8 cellular contexts compared by ENCODE assay signal in the genomic region with DNA sequence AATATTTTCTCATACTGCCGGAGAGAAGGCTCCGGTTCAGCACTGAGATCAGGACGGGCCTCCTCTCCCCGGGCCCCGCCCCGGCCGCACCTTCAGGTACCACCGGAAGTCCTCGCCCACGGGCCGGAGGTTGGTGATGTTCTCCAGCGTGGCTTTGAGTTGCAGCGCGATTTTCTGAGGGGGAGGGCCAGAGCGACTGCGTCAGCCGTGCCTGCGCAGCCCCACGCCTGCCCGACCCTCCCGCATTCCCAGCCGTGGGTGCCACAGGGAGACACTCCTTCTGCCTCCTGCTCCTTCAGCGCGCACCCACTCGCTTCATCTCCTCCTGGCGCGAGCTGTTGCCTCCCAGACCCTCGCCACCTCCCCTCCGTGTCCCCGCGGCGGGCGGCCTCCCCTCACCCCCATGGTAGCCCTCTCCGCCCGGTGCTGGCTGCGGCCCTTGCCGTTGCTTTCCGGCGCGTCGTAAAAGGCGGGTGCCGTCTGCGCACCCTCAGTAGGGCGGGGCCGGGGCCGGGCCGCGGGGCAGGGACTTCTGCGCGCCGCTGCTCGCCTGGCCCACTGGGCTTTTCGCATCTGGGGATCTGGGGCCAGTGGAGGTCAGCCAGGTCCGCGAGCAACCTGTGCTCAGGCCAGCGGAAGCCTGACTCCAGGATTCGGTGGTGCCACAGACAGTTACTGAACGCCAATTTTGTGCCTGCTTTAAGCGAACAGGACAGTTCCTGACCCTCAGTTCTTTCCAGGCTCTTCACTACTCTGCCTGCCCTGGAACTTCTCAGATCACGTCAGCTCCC. TPM values are rescaled to one million over a fixed set of nuclear protein-coding genes. Genes with fewer than 3 reads are reported as not detected.
A peak's percentile ranks its signal among the peaks of the same experiment; 100 is the strongest.
DNase-seq lines count a peak whose midpoint lies in the region; ATAC-seq, FAIRE-seq and TF ChIP-seq lines count a peak whose summit lies in the region.

CZIB (minus strand) TSS at position 464 of the 791 bp plus-strand sequence; CDS start at position 405, 59 bp downstream.

- peaks cover 16% of the 10 kb centered on the region for H3K4me1 ChIP-seq in ACC112 (ENCODE audit: control insufficient read depth, insufficient read depth, low read length, unreplicated experiment)
- peaks cover 11% of the 10 kb centered on the region for H3K4me1 ChIP-seq in smooth muscle cell (ENCODE audit: low read depth)

- WGBS in smooth muscle cell (ENCODE audit: low lambda C conversion rate), result 2% methylated on average over 24 of the region's 61 CpGs

- peak within 1 kb of the TSS; percentile 86 for H3K4me3 ChIP-seq in ACC112 (ENCODE audit: low read depth, low read length)
- H3K4me3 ChIP-seq in WI38 (ENCODE audit: low read depth, low read length), result peak within 1 kb of the TSS; percentile 81
- H3K4me3 ChIP-seq in bronchial epithelial cell (ENCODE audit: low read depth, low read length), result peak within 1 kb of the TSS; percentile 83
- H3K4me3 ChIP-seq in smooth muscle cell, result peak within 1 kb of the TSS; percentile 72

- TF ChIP-seq CTCF in WI38 (IDR thresholded peaks at IDR 0.05; ENCODE audit: low read depth, low read length), result no peak
- TF ChIP-seq CTCF in bronchial epithelial cell (IDR thresholded peaks at IDR 0.05; ENCODE audit: insufficient read depth, low read length, severe bottlenecking), result no peak
- TF ChIP-seq CTCF in smooth muscle cell (IDR thresholded peaks at IDR 0.05; ENCODE audit: borderline replicate concordance, insufficient read depth, poor library complexity, severe bottlenecking), result no peak

- H3K79me2 ChIP-seq in ACC112 (ENCODE audit: control insufficient read depth, insufficient read depth, low read length, unreplicated experiment) (peaks cover 13% of the 10 kb centered on the region), smooth muscle cell (ENCODE audit: low read depth) (peaks cover 4% of the 10 kb centered on the region)

- H3K4me2 ChIP-seq in smooth muscle cell, result peak within 1 kb of the TSS; percentile 84

- H3K9ac ChIP-seq in smooth muscle cell (ENCODE audit: low read depth), result peak within 1 kb of the TSS; percentile 83

- H3K27me3 ChIP-seq in ACC112 (ENCODE audit: insufficient read depth, low read length) (no peaks in the 10 kb centered on the region), bronchial epithelial cell (ENCODE audit: control insufficient read depth, insufficient read depth, low read length) (no peaks in the 10 kb centered on the region), smooth muscle cell (ENCODE audit: low read depth) (no peaks in the 10 kb centered on the region)

- H3F3A ChIP-seq in smooth muscle cell (ENCODE audit: low read depth), result no peaks in the 10 kb centered on the region

- H3K9me3 ChIP-seq in smooth muscle cell (replicated peaks; ENCODE audit: low read depth), result no peaks in the 10 kb centered on the region

- no peak for FAIRE-seq in bronchial epithelial cell (lab: Jason Lieb, UNC)

- peak within 1 kb of the TSS; percentile 77 for H3K27ac ChIP-seq in ACC112 (ENCODE audit: low read depth, low read length)
- peak within 1 kb of the TSS; percentile 87 for H3K27ac ChIP-seq in smooth muscle cell (ENCODE audit: low read depth)

- H2AFZ ChIP-seq in ACC112 (ENCODE audit: low read length, unreplicated experiment) (peak within 1 kb of the TSS; percentile 70), smooth muscle cell (ENCODE audit: low read depth) (peak within 1 kb of the TSS; percentile 69)

- peak; percentile 87 for DNase-seq in NCI-H2196 treated with DMSO at 0.1 percent for 48 hours (lab: John Stamatoyannopoulos, UW; ENCODE audit: unreplicated experiment)
- peak; percentile 87 for DNase-seq in bronchial epithelial cell (ENCODE audit: low read depth)
- peak; percentile 96 for DNase-seq in iPS-NIHi11 (ENCODE audit: low spot score)
- peak; percentile 82 for DNase-seq in smooth muscle cell (lab: John Stamatoyannopoulos, UW; ENCODE audit: unreplicated experiment)

- peak; percentile 91 for ATAC-seq in GM18870 (IDR thresholded peaks at IDR 0.05; ENCODE audit: unreplicated experiment)
- ATAC-seq in HG03135 (IDR thresholded peaks at IDR 0.05; ENCODE audit: unreplicated experiment), result peak; percentile 90

- H4K20me1 ChIP-seq in smooth muscle cell (ENCODE audit: low read depth), result no peaks in the 10 kb centered on the region

- no peaks in the 10 kb centered on the region; the same call in 1 of the 2 replicates for H3K36me3 ChIP-seq in ACC112 (ENCODE audit: insufficient read depth, low read length)
- peaks cover 4% of the 10 kb centered on the region for H3K36me3 ChIP-seq in bronchial epithelial cell (ENCODE audit: control insufficient read depth, insufficient read depth, low read length)
- H3K36me3 ChIP-seq in smooth muscle cell (ENCODE audit: low read depth), result no peaks in the 10 kb centered on the region

RNA-seq across cellular contexts. Expression of gene CZIB, which starts in this region (rescaled TPM):
- total RNA-seq in bronchial epithelial cell, result 37.9 and 47.9 TPM in 2 replicates
- total RNA-seq in smooth muscle cell, result 39.3 and 49.4 TPM in 2 replicates
- polyA plus RNA-seq in smooth muscle cell, result 45.8 and 47.9 TPM in 2 replicates

Comparison
In these comparisons a context has a peak if more than half of its experiments do, and no peak if none do; other contexts are left out.
1. Peak in every context shown above with its lines: DNase-seq, ATAC-seq, H3K4me3 ChIP-seq and H3K27ac ChIP-seq.